18 cellular contexts compared by ENCODE assay signal in the genomic region with DNA sequence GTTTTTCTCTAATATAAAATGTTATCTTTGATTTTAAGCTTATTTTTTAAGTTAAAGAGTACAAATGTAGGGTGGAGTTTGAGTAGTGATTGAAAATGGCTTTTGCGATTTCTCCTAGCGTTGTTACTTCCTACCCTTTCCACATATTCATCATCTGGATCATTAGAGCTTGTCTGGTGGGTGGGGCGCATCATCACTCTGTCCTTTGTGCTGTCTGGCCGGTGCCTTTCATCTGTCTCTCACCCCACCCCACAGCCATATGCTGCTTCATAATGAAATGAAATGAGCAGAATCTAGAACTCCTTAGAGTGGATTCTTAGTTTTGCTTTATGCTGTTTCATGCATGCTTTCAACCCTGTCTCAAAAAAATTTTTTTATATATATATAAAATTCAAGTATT. TPM values are rescaled to one million over a fixed set of nuclear protein-coding genes. Genes with fewer than 3 reads are reported as not detected.
DNase-seq lines count a peak whose midpoint lies in the region; ATAC-seq, FAIRE-seq and TF ChIP-seq lines count a peak whose summit lies in the region.
"Had no signal": no experiment of that assay in that cellular context is flagged by ENCODE, and none has a peak within 500 bp of the region (broad histone marks: within the 10 kb centered on the region; RNA-seq: fewer than 3 reads in every experiment).

No MANE protein-coding gene starts in this region.

- intact Hi-C loops in esophagus muscularis mucosa (cut with DNase I), result no loop called here

- no peak overlapping the region for H4K8ac ChIP-seq in mesenchymal stem cell (ENCODE audit: low read length)

- H3K4me1 Mint-ChIP-seq in astrocyte (ENCODE audit: low read depth, unreplicated experiment), result peaks cover 3% of the 10 kb centered on the region
- H3K4me1 Mint-ChIP-seq: H9 had no signal

- peaks cover 3% of the 10 kb centered on the region for H4K20me1 ChIP-seq in astrocyte (ENCODE audit: insufficient read depth, low read length)

- WGBS in esophagus muscularis mucosa, result 93% methylated on average over 4 of the region's 4 CpGs
- WGBS in mesenchymal stem cell, result 100% methylated on average over 3 of the region's 4 CpGs

- no peak overlapping the region for H2BK5ac ChIP-seq in mesenchymal stem cell (ENCODE audit: low read depth, low read length, poor library complexity, severe bottlenecking)

- H2BK120ac ChIP-seq in mesenchymal stem cell (ENCODE audit: low read depth, low read length), result no peak overlapping the region

- H3K27ac ChIP-seq in astrocyte (ENCODE audit: low read depth, low read length), result no peak overlapping the region
- H3K27ac ChIP-seq in esophagus muscularis mucosa (replicated peaks in 1 of 4), result no peak overlapping the region
- H3K27ac ChIP-seq in foreskin keratinocyte, result no peak overlapping the region
- no peak overlapping the region for H3K27ac ChIP-seq in mesenchymal stem cell (ENCODE audit: low read length, poor library complexity, severe bottlenecking)
- H3K27ac ChIP-seq: BLaER1 treated with 17β-estradiol and CSF1 and Interleukin-3, amounts not matched to agents 10 nM and 100 nM; KMS-11 had no signal

- H3K9me3 ChIP-seq in astrocyte (ENCODE audit: insufficient read depth, low read depth, low read length), result no peaks in the 10 kb centered on the region
- no peaks in the 10 kb centered on the region for H3K9me3 ChIP-seq in esophagus muscularis mucosa
- no peaks in the 10 kb centered on the region for H3K9me3 ChIP-seq in mesenchymal stem cell (ENCODE audit: control insufficient read depth, low read length)
- H3K9me3 ChIP-seq: BLaER1 treated with 17β-estradiol and CSF1 and Interleukin-3, amounts not matched to agents 10 nM and 100 nM; MG63 had no signal

- peaks cover 16% of the 10 kb centered on the region for H3K36me3 Mint-ChIP-seq in astrocyte (ENCODE audit: low read depth, unreplicated experiment)

- no peak overlapping the region for H3K4me3 Mint-ChIP-seq in astrocyte (ENCODE audit: unreplicated experiment)
- H3K4me3 Mint-ChIP-seq: H9 had no signal

- TF ChIP-seq CTCF in astrocyte (IDR thresholded peaks at IDR 0.05; ENCODE audit: insufficient read depth, low read depth, low read length) (no peak), esophagus muscularis mucosa (IDR thresholded peaks at IDR 0.05) (no peak), foreskin keratinocyte (conservative IDR thresholded peaks at IDR 0.05) (no peak)

- TF ChIP-seq EP300 in esophagus muscularis mucosa (IDR thresholded peaks at IDR 0.05), result no peak

- H4K91ac ChIP-seq in mesenchymal stem cell (ENCODE audit: low read length), result no peak overlapping the region

- TF ChIP-seq POLR2A in esophagus muscularis mucosa (IDR thresholded peaks at IDR 0.05; ENCODE audit: low read depth), result no peak

- H3K27me3 Mint-ChIP-seq in astrocyte (ENCODE audit: low read depth, unreplicated experiment), result no peaks in the 10 kb centered on the region

- H3K27me3 ChIP-seq in astrocyte (ENCODE audit: insufficient read depth, low read length) (no peaks in the 10 kb centered on the region), esophagus muscularis mucosa (no peaks in the 10 kb centered on the region), foreskin keratinocyte (no peaks in the 10 kb centered on the region), mesenchymal stem cell (ENCODE audit: control insufficient read depth in 1 of 2, insufficient read depth in 1 of 2, low read length in 2 of 2) (no peaks in the 10 kb centered on the region)
- H3K27me3 ChIP-seq: BLaER1 treated with 17β-estradiol and CSF1 and Interleukin-3, amounts not matched to agents 10 nM and 100 nM; MG63 had no signal

- peak; percentile 36 for ATAC-seq in HG02571 (IDR thresholded peaks at IDR 0.05; ENCODE audit: unreplicated experiment)
- ATAC-seq in foreskin keratinocyte, result no peak
- ATAC-seq: HepG2 had no signal

- H3K36me3 ChIP-seq in astrocyte (ENCODE audit: insufficient read depth, low read length) (peaks cover 10% of the 10 kb centered on the region), esophagus muscularis mucosa (peaks cover 20 to 80% (median 46%) of the 10 kb centered on the region in 4 donors), mesenchymal stem cell (ENCODE audit: control insufficient read depth in 1 of 2, insufficient read depth in 2 of 2, low read depth in 1 of 2, low read length in 2 of 2) (peaks cover 43 to 70% of the 10 kb centered on the region in 2 experiments)

- H3K9me3 Mint-ChIP-seq in astrocyte (ENCODE audit: unreplicated experiment), result no peaks in the 10 kb centered on the region
- H3K9me3 Mint-ChIP-seq: H9 had no signal

- no peak overlapping the region for H3K18ac ChIP-seq in mesenchymal stem cell (ENCODE audit: low read depth in 1 of 2, low read length in 2 of 2)

- no peak overlapping the region for H2AK5ac ChIP-seq in mesenchymal stem cell (ENCODE audit: low read length, severe bottlenecking)

- no peak overlapping the region for H2BK12ac ChIP-seq in mesenchymal stem cell (ENCODE audit: low read length in 2 of 2)

- H3K79me1 ChIP-seq in mesenchymal stem cell (replicated peaks; ENCODE audit: low read length, poor library complexity, severe bottlenecking), result peaks cover 16% of the 10 kb centered on the region

- DNase-seq in NCI-H2227 (lab: John Stamatoyannopoulos, UW; ENCODE audit: unreplicated experiment) (peak; percentile 10), astrocyte (ENCODE audit: low read depth) (no peak), left kidney (ENCODE audit: low read depth, low spot score) (peak; percentile 16), esophagus muscularis mucosa (ENCODE audit: extremely low spot score) (no peak), foreskin keratinocyte (no peak), mesenchymal stem cell (no peak)
- DNase-seq: H9, MG63, NCI-H1092 treated with DMSO at 0.1 percent for 48 hours, NCI-H2029 treated with DMSO at 0.1 percent for 48 hours, NCI-H226, NCI-H526 treated with DMSO at 0.1 percent for 48 hours, SHP77 had no signal

- H3K9ac ChIP-seq in astrocyte (ENCODE audit: low read length) (no peak overlapping the region), mesenchymal stem cell (ENCODE audit: low read length) (no peak overlapping the region)
- H3K9ac ChIP-seq: BLaER1 treated with 17β-estradiol and CSF1 and Interleukin-3, amounts not matched to agents 10 nM and 100 nM; KMS-11 had no signal

- H3K4ac ChIP-seq in mesenchymal stem cell (ENCODE audit: low read depth in 1 of 2, low read length in 2 of 2), result no peak overlapping the region

- H2BK15ac ChIP-seq in mesenchymal stem cell (ENCODE audit: low read depth, poor library complexity, severe bottlenecking), result no peak overlapping the region

- no peak overlapping the region for H3K23ac ChIP-seq in mesenchymal stem cell (ENCODE audit: low read length in 2 of 2)

- no peak overlapping the region for H3K14ac ChIP-seq in mesenchymal stem cell (ENCODE audit: low read length in 2 of 2)

- H2AFZ ChIP-seq in astrocyte (ENCODE audit: low read depth, low read length) (no peak overlapping the region), mesenchymal stem cell (ENCODE audit: low read depth, low read length) (no peak overlapping the region)

- H3K4me1 ChIP-seq in astrocyte (ENCODE audit: insufficient read depth, low read length), result no peaks in the 10 kb centered on the region
- H3K4me1 ChIP-seq in esophagus muscularis mucosa, result no peaks in the 10 kb centered on the region
- no peaks in the 10 kb centered on the region for H3K4me1 ChIP-seq in foreskin keratinocyte
- H3K4me1 ChIP-seq in mesenchymal stem cell (ENCODE audit: control insufficient read depth, insufficient read depth, low read depth, low read length), result no peaks in the 10 kb centered on the region
- H3K4me1 ChIP-seq: BLaER1 treated with 17β-estradiol and CSF1 and Interleukin-3, amounts not matched to agents 10 nM and 100 nM had no signal

- H3K79me2 ChIP-seq in astrocyte (ENCODE audit: insufficient read depth, low read length), result no peaks in the 10 kb centered on the region

- H3K4me2 ChIP-seq in astrocyte (ENCODE audit: low read length) (no peak overlapping the region), mesenchymal stem cell (ENCODE audit: low read length, poor library complexity, severe bottlenecking) (no peak overlapping the region)
- H3K4me2 ChIP-seq: BLaER1 treated with 17β-estradiol and CSF1 and Interleukin-3, amounts not matched to agents 10 nM and 100 nM; KMS-11 had no signal

- no peak for FAIRE-seq in astrocyte (lab: Jason Lieb, UNC)
- FAIRE-seq: HepG2, RCC 7860 had no signal

- H3K27ac Mint-ChIP-seq in astrocyte (ENCODE audit: unreplicated experiment), result peak overlapping the region; percentile 73
- H3K27ac Mint-ChIP-seq: H9 had no signal

- H3K4me3 ChIP-seq in astrocyte (ENCODE audit: insufficient read depth, low read depth, low read length) (no peak overlapping the region), esophagus muscularis mucosa (no peak overlapping the region), mesenchymal stem cell (ENCODE audit: insufficient read depth in 1 of 2, low read depth in 1 of 2, low read length in 2 of 2) (no peak overlapping the region)
- H3K4me3 ChIP-seq: BLaER1 treated with 17β-estradiol and CSF1 and Interleukin-3, amounts not matched to agents 10 nM and 100 nM; MG63 had no signal

RNA-seq across cellular contexts. Expression of gene ATP1B3, which starts 44.3 kb away (rescaled TPM):
- 222 and 248 TPM in 2 replicates for total RNA-seq in astrocyte
- 10 to 100 TPM; 32.5 to 61.0 (median 41.7) TPM for total RNA-seq in esophagus muscularis mucosa
- total RNA-seq in foreskin keratinocyte, result 129 and 156 TPM in 2 replicates
- 185 and 222 TPM in 2 replicates for polyA plus RNA-seq in foreskin keratinocyte
- polyA plus RNA-seq in mesenchymal stem cell (2013, experiment 1 of 2), result 207 TPM
- 218 TPM for polyA plus RNA-seq in mesenchymal stem cell (2013, experiment 2 of 2)

Comparison
In these comparisons a context has a peak if more than half of its experiments do, and no peak if none do; other contexts are left out.
1. DNase-seq: peak in NCI-H2227 (single experiment) and left kidney (single experiment); none in astrocyte (single experiment), esophagus muscularis mucosa (single experiment), foreskin keratinocyte (0 of 2) and mesenchymal stem cell (single experiment).